18 cellular contexts compared by ENCODE assay signal in genomic region chr15:90375071-90375470, GRCh38. TPM values are rescaled to one million over a fixed set of nuclear protein-coding genes. Genes with fewer than 3 reads are reported as not detected.
A peak's percentile ranks its signal among the peaks of the same experiment; 100 is the strongest.
DNase-seq lines count a peak whose midpoint lies in the region; ATAC-seq lines count a peak whose summit lies in the region.
"Had no signal": no experiment of that assay in that cellular context is flagged by ENCODE, and none has a peak within 500 bp of the region (broad histone marks: within the 10 kb centered on the region; RNA-seq: fewer than 3 reads in every experiment).

No MANE protein-coding gene starts in this region.

- H3K27ac ChIP-seq in BLaER1: no peak overlapping the region
- H3K27ac ChIP-seq: GM23248, HL-60 had no signal

- POLR2A ChIA-PET in activated CD4-positive, alpha-beta T cell treated with anti-CD3 and anti-CD28 coated beads, Interleukin-2, amount 10 ng/mL, durations not matched to agents 7 days and 5 days (lab: Charles Lee): no interaction called here
- POLR2A ChIA-PET in activated CD8-positive, alpha-beta T cell treated with anti-CD3 and anti-CD28 coated beads, Interleukin-2, amount 10 ng/mL, durations not matched to agents 7 days and 5 days (lab: Charles Lee): interaction anchor here (0.8 to 5.3 kb wide), 2 partner anchors 12 to 13 kb away, joined by 3 to 40 read pairs; partner anchors contain the start of gene IQGAP1
- POLR2A ChIA-PET in naive thymus-derived CD8-positive, alpha-beta T cell (lab: Charles Lee): interaction anchor here (1.9 kb wide), 1 partner anchor 13 kb away, joined by 9 read pairs; the partner anchor contains the start of gene IQGAP1

- intact Hi-C loops in activated T-helper 1 cell treated with anti-CD3 and anti-CD28 coated beads, Interleukin-12 subunit alpha, Interleukin-12 subunit beta, Interleukin-2, Interleukin-4 antibody, amounts not matched to agents 30 ng/mL and 10 ng/mL and 1 ng/mL, durations not matched to agents 14 hours and 24 hours and 36 hours (cut with micrococcal nuclease): no loop called here

- H3K36me3 ChIP-seq in BLaER1: peaks cover 11% of the 10 kb centered on the region; the same call in 1 of the 2 replicates

- peaks cover 24% of the 10 kb centered on the region for H3K9me3 Mint-ChIP-seq in activated CD4-positive, alpha-beta T cell treated with anti-CD3 and anti-CD28 coated beads, Interleukin-2, amount 10 ng/mL, durations not matched to agents 7 days and 5 days
- peaks cover 25% of the 10 kb centered on the region for H3K9me3 Mint-ChIP-seq in activated T-helper 1 cell treated with anti-CD3 and anti-CD28 coated beads, Interleukin-12 subunit alpha, Interleukin-12 subunit beta, Interleukin-2, Interleukin-4 antibody, amounts not matched to agents 30 ng/mL and 10 ng/mL and 1 ng/mL, durations not matched to agents 14 hours and 24 hours and 36 hours
- peaks cover 14% of the 10 kb centered on the region for H3K9me3 Mint-ChIP-seq in natural killer cell treated with Interleukin-12 subunit alpha and Interleukin-12 subunit beta and Interleukin-15 and Interleukin-18, amount 100 ng/mL, for 72 hours
- H3K9me3 Mint-ChIP-seq in activated CD8-positive, alpha-beta T cell treated with anti-CD3 and anti-CD28 coated beads, Interleukin-2, amount 10 ng/mL, durations not matched to agents 7 days and 5 days (ENCODE audit: insufficient read depth): peaks cover 8% of the 10 kb centered on the region
- H3K9me3 Mint-ChIP-seq in naive thymus-derived CD8-positive, alpha-beta T cell: peaks cover 0 to 18% (median 6%) of the 10 kb centered on the region in 9 donors

- no peaks in the 10 kb centered on the region for H3K27me3 Mint-ChIP-seq in activated CD4-positive, alpha-beta T cell treated with anti-CD3 and anti-CD28 coated beads, Interleukin-2, amount 10 ng/mL, durations not matched to agents 7 days and 5 days
- no peaks in the 10 kb centered on the region for H3K27me3 Mint-ChIP-seq in activated T-helper 1 cell treated with anti-CD3 and anti-CD28 coated beads, Interleukin-12 subunit alpha, Interleukin-12 subunit beta, Interleukin-2, Interleukin-4 antibody, amounts not matched to agents 30 ng/mL and 10 ng/mL and 1 ng/mL, durations not matched to agents 14 hours and 24 hours and 36 hours (ENCODE audit: insufficient read depth)
- no peaks in the 10 kb centered on the region for H3K27me3 Mint-ChIP-seq in natural killer cell treated with Interleukin-12 subunit alpha and Interleukin-12 subunit beta and Interleukin-15 and Interleukin-18, amount 100 ng/mL, for 72 hours
- H3K27me3 Mint-ChIP-seq in activated CD8-positive, alpha-beta T cell treated with anti-CD3 and anti-CD28 coated beads, Interleukin-2, amount 10 ng/mL, durations not matched to agents 7 days and 5 days (ENCODE audit: low read depth): no peaks in the 10 kb centered on the region
- H3K27me3 Mint-ChIP-seq in naive thymus-derived CD8-positive, alpha-beta T cell: peaks cover 0 to 3% (median 0%) of the 10 kb centered on the region in 5 donors
- H3K27me3 Mint-ChIP-seq: B cell had no signal

- H4K20me1 ChIP-seq in BLaER1: no peaks in the 10 kb centered on the region

- peak overlapping the region; percentile 78 for H3K4me2 ChIP-seq in BLaER1

- no peak overlapping the region for H3K9ac ChIP-seq in BLaER1
- H3K9ac ChIP-seq: GM23248 had no signal

- peaks cover 39% of the 10 kb centered on the region for H3K4me1 Mint-ChIP-seq in activated CD4-positive, alpha-beta T cell treated with anti-CD3 and anti-CD28 coated beads, Interleukin-2, amount 10 ng/mL, durations not matched to agents 7 days and 5 days
- H3K4me1 Mint-ChIP-seq in activated T-helper 1 cell treated with anti-CD3 and anti-CD28 coated beads, Interleukin-12 subunit alpha, Interleukin-12 subunit beta, Interleukin-2, Interleukin-4 antibody, amounts not matched to agents 30 ng/mL and 10 ng/mL and 1 ng/mL, durations not matched to agents 14 hours and 24 hours and 36 hours (ENCODE audit: low read depth): peaks cover 42% of the 10 kb centered on the region
- H3K4me1 Mint-ChIP-seq in natural killer cell treated with Interleukin-12 subunit alpha and Interleukin-12 subunit beta and Interleukin-15 and Interleukin-18, amount 100 ng/mL, for 72 hours (ENCODE audit: low read depth in 2 of 2): peaks cover 27% of the 10 kb centered on the region in 2 donors
- peaks cover 54% of the 10 kb centered on the region for H3K4me1 Mint-ChIP-seq in activated CD8-positive, alpha-beta T cell treated with anti-CD3 and anti-CD28 coated beads, Interleukin-2, amount 10 ng/mL, durations not matched to agents 7 days and 5 days (ENCODE audit: low read depth)
- H3K4me1 Mint-ChIP-seq in naive thymus-derived CD8-positive, alpha-beta T cell: peaks cover 18 to 53% (median 39%) of the 10 kb centered on the region in 4 donors

- H3K4me3 ChIP-seq in BLaER1: no peak overlapping the region
- H3K4me3 ChIP-seq: GM23248 had no signal

- peaks cover 44% of the 10 kb centered on the region for H3K9me3 ChIP-seq in BLaER1

- H3K4me1 ChIP-seq in BLaER1: peaks cover 48% of the 10 kb centered on the region

- H3K27me3 ChIP-seq in BLaER1: no peaks in the 10 kb centered on the region

- CTCF ChIA-PET in activated CD4-positive, alpha-beta T cell treated with anti-CD3 and anti-CD28 coated beads, Interleukin-2, amount 10 ng/mL, durations not matched to agents 7 days and 5 days (lab: Charles Lee): interaction anchor here (0.9 to 5.2 kb wide), 8 partner anchors 8 to 31 kb away, joined by 3 to 30 read pairs (median 6); partner anchors contain the start of gene IQGAP1
- CTCF ChIA-PET in activated CD8-positive, alpha-beta T cell treated with anti-CD3 and anti-CD28 coated beads, Interleukin-2, amount 10 ng/mL, durations not matched to agents 7 days and 5 days (lab: Charles Lee): interaction anchor here (1.4 to 2.8 kb wide), 4 partner anchors 8 to 13 kb away, joined by 4 to 17 read pairs (median 7); partner anchors contain the start of gene IQGAP1

- no peak for DNase-seq in activated CD4-positive, alpha-beta T cell treated with anti-CD3 and anti-CD28 coated beads, Interleukin-2, amount 10 ng/mL, durations not matched to agents 7 days and 5 days
- no peak for DNase-seq in activated CD4-positive, alpha-beta T cell treated with anti-CD3 and anti-CD28 coated beads for 48 hours
- no peak for DNase-seq in activated T-helper 1 cell treated with anti-CD3 and anti-CD28 coated beads, Interleukin-12 subunit alpha, Interleukin-12 subunit beta, Interleukin-2, Interleukin-4 antibody, amounts not matched to agents 30 ng/mL and 10 ng/mL and 1 ng/mL, durations not matched to agents 14 hours and 24 hours and 36 hours (ENCODE audit: low spot score)
- DNase-seq in natural killer cell treated with Interleukin-12 subunit alpha and Interleukin-12 subunit beta and Interleukin-15 and Interleukin-18, amount 100 ng/mL, for 72 hours (ENCODE audit: low spot score): no peak
- no peak for DNase-seq in activated CD8-positive, alpha-beta T cell treated with anti-CD3 and anti-CD28 coated beads, Interleukin-2, amount 10 ng/mL, durations not matched to agents 7 days and 5 days
- DNase-seq in naive thymus-derived CD8-positive, alpha-beta T cell: no peak
- DNase-seq: 8988T; ACHN; CD8-positive, alpha-beta T cell; COR-L47; DMS153; DMS79 treated with DMSO at 0.1 percent for 48 hours; EL; GM23248 had no signal

- peak overlapping the region; percentile 46 for H3K27ac Mint-ChIP-seq in activated CD4-positive, alpha-beta T cell treated with anti-CD3 and anti-CD28 coated beads, Interleukin-2, amount 10 ng/mL, durations not matched to agents 7 days and 5 days
- H3K27ac Mint-ChIP-seq in activated T-helper 1 cell treated with anti-CD3 and anti-CD28 coated beads, Interleukin-12 subunit alpha, Interleukin-12 subunit beta, Interleukin-2, Interleukin-4 antibody, amounts not matched to agents 30 ng/mL and 10 ng/mL and 1 ng/mL, durations not matched to agents 14 hours and 24 hours and 36 hours: peak overlapping the region; percentile 12
- peak overlapping the region; percentile 37 to 99 for H3K27ac Mint-ChIP-seq in natural killer cell treated with Interleukin-12 subunit alpha and Interleukin-12 subunit beta and Interleukin-15 and Interleukin-18, amount 100 ng/mL, for 72 hours
- H3K27ac Mint-ChIP-seq in activated CD8-positive, alpha-beta T cell treated with anti-CD3 and anti-CD28 coated beads, Interleukin-2, amount 10 ng/mL, durations not matched to agents 7 days and 5 days: no peak overlapping the region
- no peak overlapping the region for H3K27ac Mint-ChIP-seq in naive thymus-derived CD8-positive, alpha-beta T cell
- H3K27ac Mint-ChIP-seq: B cell; CD8-positive, alpha-beta T cell had no signal

- ATAC-seq in natural killer cell treated with Interleukin-12 subunit alpha and Interleukin-12 subunit beta and Interleukin-15 and Interleukin-18, amount 100 ng/mL, for 72 hours: no peak
- no peak for ATAC-seq in activated CD8-positive, alpha-beta T cell treated with anti-CD3 and anti-CD28 coated beads, Interleukin-2, amount 10 ng/mL, durations not matched to agents 7 days and 5 days
- no peak for ATAC-seq in naive thymus-derived CD8-positive, alpha-beta T cell
- ATAC-seq: CD8-positive, alpha-beta T cell; HCT116 had no signal

- H3K36me3 Mint-ChIP-seq in activated CD4-positive, alpha-beta T cell treated with anti-CD3 and anti-CD28 coated beads, Interleukin-2, amount 10 ng/mL, durations not matched to agents 7 days and 5 days (ENCODE audit: low read depth): peaks cover 32% of the 10 kb centered on the region
- H3K36me3 Mint-ChIP-seq in activated T-helper 1 cell treated with anti-CD3 and anti-CD28 coated beads, Interleukin-12 subunit alpha, Interleukin-12 subunit beta, Interleukin-2, Interleukin-4 antibody, amounts not matched to agents 30 ng/mL and 10 ng/mL and 1 ng/mL, durations not matched to agents 14 hours and 24 hours and 36 hours (ENCODE audit: low read depth): peaks cover 18% of the 10 kb centered on the region
- H3K36me3 Mint-ChIP-seq in natural killer cell treated with Interleukin-12 subunit alpha and Interleukin-12 subunit beta and Interleukin-15 and Interleukin-18, amount 100 ng/mL, for 72 hours: peaks cover 22% of the 10 kb centered on the region
- peaks cover 42% of the 10 kb centered on the region for H3K36me3 Mint-ChIP-seq in activated CD8-positive, alpha-beta T cell treated with anti-CD3 and anti-CD28 coated beads, Interleukin-2, amount 10 ng/mL, durations not matched to agents 7 days and 5 days (ENCODE audit: low read depth)
- H3K36me3 Mint-ChIP-seq in naive thymus-derived CD8-positive, alpha-beta T cell: peaks cover 0 to 2% (median 0%) of the 10 kb centered on the region in 3 donors

- no peak overlapping the region for H3K4me3 Mint-ChIP-seq in activated CD4-positive, alpha-beta T cell treated with anti-CD3 and anti-CD28 coated beads, Interleukin-2, amount 10 ng/mL, durations not matched to agents 7 days and 5 days
- H3K4me3 Mint-ChIP-seq in activated T-helper 1 cell treated with anti-CD3 and anti-CD28 coated beads, Interleukin-12 subunit alpha, Interleukin-12 subunit beta, Interleukin-2, Interleukin-4 antibody, amounts not matched to agents 30 ng/mL and 10 ng/mL and 1 ng/mL, durations not matched to agents 14 hours and 24 hours and 36 hours: no peak overlapping the region
- peak overlapping the region; percentile 25 for H3K4me3 Mint-ChIP-seq in natural killer cell treated with Interleukin-12 subunit alpha and Interleukin-12 subunit beta and Interleukin-15 and Interleukin-18, amount 100 ng/mL, for 72 hours
- H3K4me3 Mint-ChIP-seq in activated CD8-positive, alpha-beta T cell treated with anti-CD3 and anti-CD28 coated beads, Interleukin-2, amount 10 ng/mL, durations not matched to agents 7 days and 5 days: no peak overlapping the region
- H3K4me3 Mint-ChIP-seq in naive thymus-derived CD8-positive, alpha-beta T cell: peak overlapping the region in 5 of 10 donors; percentile 18 to 67 (median 59)
- H3K4me3 Mint-ChIP-seq: B cell had no signal

RNA-seq across cellular contexts. Expression of gene IQGAP1, which starts 13.0 kb away (rescaled TPM):
- total RNA-seq in activated CD4-positive, alpha-beta T cell treated with anti-CD3 and anti-CD28 coated beads, Interleukin-2, amount 10 ng/mL, durations not matched to agents 7 days and 5 days: 100 to 1,000 TPM; 222 to 296 TPM
- total RNA-seq in activated T-helper 1 cell treated with anti-CD3 and anti-CD28 coated beads, Interleukin-12 subunit alpha, Interleukin-12 subunit beta, Interleukin-2, Interleukin-4 antibody, amounts not matched to agents 30 ng/mL and 10 ng/mL and 1 ng/mL, durations not matched to agents 14 hours and 24 hours and 36 hours: 144 and 149 TPM in 2 replicates
- 100 to 1,000 TPM; 222 to 382 TPM for total RNA-seq in natural killer cell treated with Interleukin-12 subunit alpha and Interleukin-12 subunit beta and Interleukin-15 and Interleukin-18, amount 100 ng/mL, for 72 hours
- 100 to 1,000 TPM; 249 to 257 TPM for total RNA-seq in activated CD8-positive, alpha-beta T cell treated with anti-CD3 and anti-CD28 coated beads, Interleukin-2, amount 10 ng/mL, durations not matched to agents 7 days and 5 days
- total RNA-seq in naive thymus-derived CD8-positive, alpha-beta T cell: 100 to 1,000 TPM; 101 to 110 TPM
- 100 to 1,000 TPM in 1 of 3 donors, 10 to 100 TPM in 2; 73.9 to 126 (median 74.2) TPM for polyA plus RNA-seq in naive thymus-derived CD8-positive, alpha-beta T cell

RNA-seq across cellular contexts. Expression of gene ZNF774, which starts 23.0 kb away (rescaled TPM):
- total RNA-seq in activated CD4-positive, alpha-beta T cell treated with anti-CD3 and anti-CD28 coated beads, Interleukin-2, amount 10 ng/mL, durations not matched to agents 7 days and 5 days: 1 to 10 TPM; 1.1 to 2.1 TPM
- total RNA-seq in activated T-helper 1 cell treated with anti-CD3 and anti-CD28 coated beads, Interleukin-12 subunit alpha, Interleukin-12 subunit beta, Interleukin-2, Interleukin-4 antibody, amounts not matched to agents 30 ng/mL and 10 ng/mL and 1 ng/mL, durations not matched to agents 14 hours and 24 hours and 36 hours: 1.6 and 2.1 TPM in 2 replicates
- 1 to 10 TPM; 1.3 to 1.4 TPM for total RNA-seq in natural killer cell treated with Interleukin-12 subunit alpha and Interleukin-12 subunit beta and Interleukin-15 and Interleukin-18, amount 100 ng/mL, for 72 hours
- 1 to 10 TPM in 1 of 2 experiments, under 1 TPM in 1; 0.60 to 1.6 TPM for total RNA-seq in activated CD8-positive, alpha-beta T cell treated with anti-CD3 and anti-CD28 coated beads, Interleukin-2, amount 10 ng/mL, durations not matched to agents 7 days and 5 days
- 1 to 10 TPM in 1 of 2 experiments, under 1 TPM in 1; 0.42 to 1.5 TPM for total RNA-seq in naive thymus-derived CD8-positive, alpha-beta T cell
- polyA plus RNA-seq in naive thymus-derived CD8-positive, alpha-beta T cell: under 1 TPM in 2 of 3 donors, not detected in 1; 0.13 to 0.89 TPM

Comparison
In these comparisons a context has a peak if more than half of its experiments do, and no peak if none do; other contexts are left out.
1. H3K27ac Mint-ChIP-seq: peak in activated CD4-positive, alpha-beta T cell treated with anti-CD3 and anti-CD28 coated beads, Interleukin-2, amount 10 ng/mL, durations not matched to agents 7 days and 5 days (single experiment), activated T-helper 1 cell treated with anti-CD3 and anti-CD28 coated beads, Interleukin-12 subunit alpha, Interleukin-12 subunit beta, Interleukin-2, Interleukin-4 antibody, amounts not matched to agents 30 ng/mL and 10 ng/mL and 1 ng/mL, durations not matched to agents 14 hours and 24 hours and 36 hours (single experiment) and natural killer cell treated with Interleukin-12 subunit alpha and Interleukin-12 subunit beta and Interleukin-15 and Interleukin-18, amount 100 ng/mL, for 72 hours (2 of 2); none in activated CD8-positive, alpha-beta T cell treated with anti-CD3 and anti-CD28 coated beads, Interleukin-2, amount 10 ng/mL, durations not matched to agents 7 days and 5 days (single experiment) and naive thymus-derived CD8-positive, alpha-beta T cell (0 of 10).